In genomic region chr19:42313096-42313839, GRCh38 we compare ENCODE assay signal across 8 cellular contexts. TPM values are rescaled to one million over a fixed set of nuclear protein-coding genes. Genes with fewer than 3 reads are reported as not detected.
DNase-seq lines count a peak whose midpoint lies in the region; ATAC-seq and TF ChIP-seq lines count a peak whose summit lies in the region.

TMEM145 (plus strand) TSS chr19:42313309; CDS start chr19:42313377, 68 bp downstream.

- H3K27ac ChIP-seq in gastroesophageal sphincter (no peak within 1 kb of the TSS), neural progenitor cell (no peak within 1 kb of the TSS)

- CTCF ChIA-PET in activated naive CD4-positive, alpha-beta T cell treated with anti-CD3 and anti-CD28 coated beads, Interleukin-2, amount 10 ng/mL, durations not matched to agents 7 days and 5 days (lab: Charles Lee) = interaction anchor here (1.0 to 1.1 kb wide), 2 partner anchors 9 to 34 kb away, joined by 4 to 6 read pairs; no protein-coding TSS in a partner anchor

- H4K20me1 ChIP-seq in neural progenitor cell (ENCODE audit: low read depth) = peaks cover 8% of the 10 kb centered on the region

- WGBS in gastroesophageal sphincter (ENCODE audit: low coverage in 1 of 2), 2 donors = 0 to 3% methylated on average over 5 to 8 of the region's 67 CpGs

- TF ChIP-seq CTCF in AG10803 (conservative IDR thresholded peaks at IDR 0.05; ENCODE audit: low read length) = no peak
- peak; percentile 10 for TF ChIP-seq CTCF in GM13977 (IDR thresholded peaks at IDR 0.05; ENCODE audit: extremely low read depth, insufficient read depth, missing control alignments)
- TF ChIP-seq CTCF in gastroesophageal sphincter (IDR thresholded peaks at IDR 0.05) = peak in 1 of 4 experiments; percentile 44
- TF ChIP-seq CTCF in neural progenitor cell (IDR thresholded peaks at IDR 0.05) = no peak

- H3K27ac Mint-ChIP-seq in activated naive CD4-positive, alpha-beta T cell treated with anti-CD3 and anti-CD28 coated beads, Interleukin-2, amount 10 ng/mL, durations not matched to agents 7 days and 5 days = no peak within 1 kb of the TSS
- no peak within 1 kb of the TSS for H3K27ac Mint-ChIP-seq in neural progenitor cell

- ATAC-seq in gastroesophageal sphincter = peak; percentile 77

- peaks cover 51% of the 10 kb centered on the region for H3K27me3 ChIP-seq in gastroesophageal sphincter
- H3K27me3 ChIP-seq in neural progenitor cell = peaks cover 50% of the 10 kb centered on the region

- H2AFZ ChIP-seq in neural progenitor cell (replicated peaks) = peak within 1 kb of the TSS; percentile 66

- H3K27me3 Mint-ChIP-seq in activated naive CD4-positive, alpha-beta T cell treated with anti-CD3 and anti-CD28 coated beads, Interleukin-2, amount 10 ng/mL, durations not matched to agents 7 days and 5 days = peaks cover 77% of the 10 kb centered on the region
- peaks cover 26% of the 10 kb centered on the region for H3K27me3 Mint-ChIP-seq in neural progenitor cell (ENCODE audit: insufficient read depth, low read depth)

- peaks cover 19% of the 10 kb centered on the region for H3K4me1 Mint-ChIP-seq in activated naive CD4-positive, alpha-beta T cell treated with anti-CD3 and anti-CD28 coated beads, Interleukin-2, amount 10 ng/mL, durations not matched to agents 7 days and 5 days
- H3K4me1 Mint-ChIP-seq in neural progenitor cell = peaks cover 9% of the 10 kb centered on the region

- no peaks in the 10 kb centered on the region for H3K79me2 ChIP-seq in neural progenitor cell (ENCODE audit: low read depth)

- peaks cover 8% of the 10 kb centered on the region for H3F3A ChIP-seq in neural progenitor cell (ENCODE audit: low read depth)

- no peak for TF ChIP-seq EP300 in gastroesophageal sphincter (IDR thresholded peaks at IDR 0.05)

- H3K4me3 Mint-ChIP-seq in activated naive CD4-positive, alpha-beta T cell treated with anti-CD3 and anti-CD28 coated beads, Interleukin-2, amount 10 ng/mL, durations not matched to agents 7 days and 5 days = peak within 1 kb of the TSS; percentile 53
- H3K4me3 Mint-ChIP-seq in neural progenitor cell = peak within 1 kb of the TSS; percentile 88

- no peak within 1 kb of the TSS for H3K9ac ChIP-seq in neural progenitor cell

- no peak for TF ChIP-seq POLR2A in gastroesophageal sphincter (IDR thresholded peaks at IDR 0.05)

- in situ Hi-C loops in GM13977 (cut with MboI; ENCODE audit: low pct_unique_long_range_greater_than_20kb, low sequenced_read_pairs, unreplicated experiment) = no loop called here

- H3K36me3 ChIP-seq in gastroesophageal sphincter = no peaks in the 10 kb centered on the region
- no peaks in the 10 kb centered on the region for H3K36me3 ChIP-seq in neural progenitor cell

- no peaks in the 10 kb centered on the region for H3K36me3 Mint-ChIP-seq in activated naive CD4-positive, alpha-beta T cell treated with anti-CD3 and anti-CD28 coated beads, Interleukin-2, amount 10 ng/mL, durations not matched to agents 7 days and 5 days
- no peaks in the 10 kb centered on the region for H3K36me3 Mint-ChIP-seq in neural progenitor cell

- H3K9me3 ChIP-seq in gastroesophageal sphincter (no peaks in the 10 kb centered on the region), neural progenitor cell (ENCODE audit: low read depth) (no peaks in the 10 kb centered on the region)

- no peaks in the 10 kb centered on the region for H3K9me3 Mint-ChIP-seq in activated naive CD4-positive, alpha-beta T cell treated with anti-CD3 and anti-CD28 coated beads, Interleukin-2, amount 10 ng/mL, durations not matched to agents 7 days and 5 days
- H3K9me3 Mint-ChIP-seq in neural progenitor cell = no peaks in the 10 kb centered on the region

- peak within 1 kb of the TSS; percentile 44 for H3K4me3 ChIP-seq in AG10803 (ENCODE audit: low read length)
- H3K4me3 ChIP-seq in gastroesophageal sphincter = peak within 1 kb of the TSS; percentile 19 to 55
- H3K4me3 ChIP-seq in neural progenitor cell = peak within 1 kb of the TSS; percentile 85

- DNase-seq in AG10803 (ENCODE audit: low read depth) = peak; percentile 44
- DNase-seq in GM13977 (ENCODE audit: low spot score) = peak; percentile 78
- peak; percentile 38 for DNase-seq in NCI-H446 treated with DMSO at 0.1 percent for 48 hours (lab: John Stamatoyannopoulos, UW)
- peak; percentile 59 for DNase-seq in activated naive CD4-positive, alpha-beta T cell treated with anti-CD3 and anti-CD28 coated beads, Interleukin-2, amount 10 ng/mL, durations not matched to agents 7 days and 5 days
- DNase-seq in neural progenitor cell (ENCODE audit: low spot score) = peak; percentile 84
- DNase-seq in foreskin melanocyte = no peak
- DNase-seq in GF-D8 (lab: John Stamatoyannopoulos, UW) = no peak

- H3K4me1 ChIP-seq in gastroesophageal sphincter (peaks cover 0 to 19% (median 10%) of the 10 kb centered on the region in 3 donors), neural progenitor cell (no peaks in the 10 kb centered on the region)

- peak within 1 kb of the TSS; percentile 100 for H3K4me2 ChIP-seq in neural progenitor cell

RNA-seq across cellular contexts. Expression of gene TMEM145, which starts in this region (rescaled TPM):
- total RNA-seq in gastroesophageal sphincter (under 1 TPM in 1 of 4 donors, not detected in 3; 0.27 TPM), neural progenitor cell (ENCODE audit: low replicate concordance) (0.37 and 6.6 TPM in 2 replicates)

Comparison
In these comparisons a context has a peak if more than half of its experiments do, and no peak if none do; other contexts are left out.
1. Peak in ATAC-seq and H3K4me3 ChIP-seq in gastroesophageal sphincter; RNA of the gene not detected or under 1 TPM.
2. DNase-seq: peak in AG10803 (single experiment), GM13977 (single experiment), NCI-H446 treated with DMSO at 0.1 percent for 48 hours (single experiment), activated naive CD4-positive, alpha-beta T cell treated with anti-CD3 and anti-CD28 coated beads, Interleukin-2, amount 10 ng/mL, durations not matched to agents 7 days and 5 days (single experiment) and neural progenitor cell (single experiment); none in foreskin melanocyte (single experiment) and GF-D8 (single experiment).
3. Peak in every context shown above with its lines, with median percentiles within 50 percentile points of each other: H3K4me3 ChIP-seq.